ENCODE assay signal across 31 cellular contexts in the genomic region with DNA sequence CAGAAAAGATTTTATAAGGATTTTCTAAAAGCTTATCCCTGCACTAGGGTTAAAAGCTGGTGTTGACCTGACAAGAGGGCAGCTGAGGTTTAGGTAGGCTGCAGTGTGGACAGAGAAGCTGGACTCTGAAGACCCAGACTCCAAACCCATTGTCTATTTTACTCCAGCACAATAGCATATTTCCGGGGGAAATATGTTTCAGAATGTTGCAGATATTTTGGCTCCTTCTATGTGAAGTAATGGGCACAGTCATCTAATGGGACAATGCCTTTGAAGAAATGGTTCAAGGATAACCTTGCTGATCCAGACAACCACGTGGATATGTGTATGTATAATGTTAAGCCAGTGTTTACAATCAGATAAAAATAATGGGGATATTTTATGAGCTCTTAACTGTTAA.
DNase-seq lines count a peak whose midpoint lies in the region; FAIRE-seq and TF ChIP-seq lines count a peak whose summit lies in the region.
"Had no signal": no experiment of that assay in that cellular context is flagged by ENCODE, and none has a peak within 500 bp of the region (broad histone marks: within the 10 kb centered on the region; RNA-seq: fewer than 3 reads in every experiment).

No MANE protein-coding gene starts in this region.

- H3K4me2 ChIP-seq in endothelial cell of umbilical vein (ENCODE audit: insufficient read depth, low read length) (no peak overlapping the region), mesenchymal stem cell (ENCODE audit: low read length, poor library complexity, severe bottlenecking) (no peak overlapping the region)
- H3K4me2 ChIP-seq: A549; BLaER1; BLaER1 treated with 17β-estradiol and CSF1 and Interleukin-3, amounts not matched to agents 10 nM and 100 nM had no signal

- DNase-seq in dermis blood vessel endothelial cell = peak; percentile 61
- DNase-seq in endothelial cell of umbilical vein (ENCODE audit: low read depth, low spot score) = peak; percentile 10
- DNase-seq in mesenchymal stem cell = no peak
- DNase-seq in kidney glomerular epithelial cell (lab: John Stamatoyannopoulos, UW) = no peak
- DNase-seq: 8988T; ACHN; AML-193; BE2C; C1 segment of cervical spinal cord; Caco-2; Calu3; CD4-positive, alpha-beta memory T cell; CD4-positive, alpha-beta T cell; CD4-positive, CD25-positive, alpha-beta regulatory T cell; CD8-positive, alpha-beta memory T cell; CD8-positive, alpha-beta T cell; COR-L47; DMS 273 treated with DMSO at 0.1 percent for 48 hours; DMS153; DMS53; DMS79; DMS79 treated with DMSO at 0.1 percent for 48 hours; DND-41; EL had no signal

- dilution Hi-C loops in endothelial cell of umbilical vein (cut with MboI; ENCODE audit: extremely low pct_ligation_motif_present, low sequenced_read_pairs) = no loop called here

- no peak overlapping the region for H2BK120ac ChIP-seq in mesenchymal stem cell (ENCODE audit: low read depth, low read length)

- TF ChIP-seq POLR2A in endothelial cell of umbilical vein (IDR thresholded peaks at IDR 0.05; ENCODE audit: low read depth, low read length) = no peak

- no peaks in the 10 kb centered on the region for H3K36me3 ChIP-seq in endothelial cell of umbilical vein (ENCODE audit: control insufficient read depth in 2 of 2, extremely low read depth in 1 of 2, insufficient read depth in 2 of 2, low read length in 2 of 2)
- no peaks in the 10 kb centered on the region for H3K36me3 ChIP-seq in mesenchymal stem cell (ENCODE audit: control insufficient read depth in 1 of 2, insufficient read depth in 2 of 2, low read depth in 1 of 2, low read length in 2 of 2)
- H3K36me3 ChIP-seq: BE2C; BLaER1; BLaER1 treated with 17β-estradiol and CSF1 and Interleukin-3, amounts not matched to agents 10 nM and 100 nM had no signal

- H3K27ac ChIP-seq in endothelial cell of umbilical vein (ENCODE audit: insufficient read depth, low read depth, low read length) (no peak overlapping the region), mesenchymal stem cell (ENCODE audit: low read length, poor library complexity, severe bottlenecking) (no peak overlapping the region)
- H3K27ac ChIP-seq: 22Rv1; A549; BLaER1; BLaER1 treated with 17β-estradiol and CSF1 and Interleukin-3, amounts not matched to agents 10 nM and 100 nM; C4-2B had no signal

- H3K79me2 ChIP-seq in endothelial cell of umbilical vein (ENCODE audit: control insufficient read depth, insufficient read depth, low read length) = no peaks in the 10 kb centered on the region

- H3K9ac ChIP-seq in endothelial cell of umbilical vein (replicated peaks; ENCODE audit: extremely low read depth, insufficient read depth, low read length) (no peak overlapping the region), mesenchymal stem cell (ENCODE audit: low read length) (no peak overlapping the region)
- H3K9ac ChIP-seq: BLaER1; BLaER1 treated with 17β-estradiol and CSF1 and Interleukin-3, amounts not matched to agents 10 nM and 100 nM had no signal

- H3K27me3 ChIP-seq in endothelial cell of umbilical vein (ENCODE audit: control insufficient read depth in 2 of 2, insufficient read depth in 2 of 2, low read length in 2 of 2) (no peaks in the 10 kb centered on the region), mesenchymal stem cell (ENCODE audit: control insufficient read depth in 1 of 2, insufficient read depth in 1 of 2, low read length in 2 of 2) (no peaks in the 10 kb centered on the region)
- H3K27me3 ChIP-seq: BE2C; BLaER1; BLaER1 treated with 17β-estradiol and CSF1 and Interleukin-3, amounts not matched to agents 10 nM and 100 nM had no signal

- no peak for TF ChIP-seq CTCF in endothelial cell of umbilical vein (IDR thresholded peaks at IDR 0.05; ENCODE audit: extremely low read depth in 1 of 2, insufficient read depth in 1 of 2, low read depth in 1 of 2, low read length in 2 of 2)

- no peak overlapping the region for H3K23ac ChIP-seq in mesenchymal stem cell (ENCODE audit: low read length in 2 of 2)

- 50% methylated on average over 2 of the region's 2 CpGs for WGBS in mesenchymal stem cell

- peaks cover under 1% of the 10 kb centered on the region for H3K4me1 ChIP-seq in endothelial cell of umbilical vein (ENCODE audit: control insufficient read depth, extremely low read depth, insufficient read depth, low read length)
- peaks cover 3% of the 10 kb centered on the region for H3K4me1 ChIP-seq in mesenchymal stem cell (ENCODE audit: control insufficient read depth, insufficient read depth, low read depth, low read length)
- H3K4me1 ChIP-seq: A549; BE2C; BLaER1; BLaER1 treated with 17β-estradiol and CSF1 and Interleukin-3, amounts not matched to agents 10 nM and 100 nM had no signal

- no peaks in the 10 kb centered on the region for H4K20me1 ChIP-seq in endothelial cell of umbilical vein (replicated peaks; ENCODE audit: control insufficient read depth, extremely low read depth, insufficient read depth, low read length)
- H4K20me1 ChIP-seq: BLaER1; BLaER1 treated with 17β-estradiol and CSF1 and Interleukin-3, amounts not matched to agents 10 nM and 100 nM had no signal

- no peaks in the 10 kb centered on the region for H3K79me1 ChIP-seq in mesenchymal stem cell (replicated peaks; ENCODE audit: low read length, poor library complexity, severe bottlenecking)

- no peak overlapping the region for H4K8ac ChIP-seq in mesenchymal stem cell (ENCODE audit: low read length)

- no TSS peak for BruUV-seq in endothelial cell of umbilical vein (replicated peaks; lab: Mats Ljungman, UMichigan)

- no peaks in the 10 kb centered on the region for H3K9me1 ChIP-seq in endothelial cell of umbilical vein (replicated peaks; ENCODE audit: control insufficient read depth, extremely low read depth, insufficient read depth, low read length)

- no peak overlapping the region for H2BK15ac ChIP-seq in mesenchymal stem cell (ENCODE audit: low read depth, poor library complexity, severe bottlenecking)

- H3K4me3 ChIP-seq in endothelial cell of umbilical vein (replicated peaks in 1 of 3; ENCODE audit: insufficient read depth in 1 of 3, low read depth in 1 of 3, low read length in 3 of 3) (no peak overlapping the region), mesenchymal stem cell (ENCODE audit: insufficient read depth in 1 of 2, low read depth in 1 of 2, low read length in 2 of 2) (no peak overlapping the region)
- H3K4me3 ChIP-seq: A549; BLaER1; BLaER1 treated with 17β-estradiol and CSF1 and Interleukin-3, amounts not matched to agents 10 nM and 100 nM had no signal

- H3K9me3 ChIP-seq in endothelial cell of umbilical vein (replicated peaks; ENCODE audit: control insufficient read depth, insufficient read depth, low read length) (no peaks in the 10 kb centered on the region), mesenchymal stem cell (ENCODE audit: control insufficient read depth, low read length) (no peaks in the 10 kb centered on the region)
- H3K9me3 ChIP-seq: A549; BE2C; BLaER1; BLaER1 treated with 17β-estradiol and CSF1 and Interleukin-3, amounts not matched to agents 10 nM and 100 nM; Caco-2 had no signal

- CTCF ChIA-PET in endothelial cell of umbilical vein (lab: Charles Lee) = interaction anchor here (0.6 to 1.8 kb wide), 3 partner anchors 8 to 226 kb away, joined by 3 to 4 read pairs (median 3); no protein-coding TSS in a partner anchor

- POLR2A ChIA-PET in endothelial cell of umbilical vein (lab: Charles Lee) = no interaction called here

- H2AK5ac ChIP-seq in mesenchymal stem cell (ENCODE audit: low read length, severe bottlenecking) = no peak overlapping the region

- no peak overlapping the region for H4K91ac ChIP-seq in mesenchymal stem cell (ENCODE audit: low read length)

- no peak overlapping the region for H2BK5ac ChIP-seq in mesenchymal stem cell (ENCODE audit: low read depth, low read length, poor library complexity, severe bottlenecking)

- FAIRE-seq in endothelial cell of umbilical vein (lab: Jason Lieb, UNC) = peak; percentile 24
- FAIRE-seq: A204.1, A549, D721Med had no signal

- no peak overlapping the region for H3K4ac ChIP-seq in mesenchymal stem cell (ENCODE audit: low read depth in 1 of 2, low read length in 2 of 2)

- no peak overlapping the region for H3K18ac ChIP-seq in mesenchymal stem cell (ENCODE audit: low read depth in 1 of 2, low read length in 2 of 2)

- intact Hi-C loops in endothelial cell of umbilical vein (cut with micrococcal nuclease) = no loop called here

- H3K14ac ChIP-seq in mesenchymal stem cell (ENCODE audit: low read length in 2 of 2) = no peak overlapping the region

- H2AFZ ChIP-seq in endothelial cell of umbilical vein (ENCODE audit: low read depth, low read length) = no peak overlapping the region
- no peak overlapping the region for H2AFZ ChIP-seq in mesenchymal stem cell (ENCODE audit: low read depth, low read length)

- no peak overlapping the region for H2BK12ac ChIP-seq in mesenchymal stem cell (ENCODE audit: low read length in 2 of 2)

TF ChIP-seq in endothelial cell of umbilical vein, 7 proteins besides CTCF, POLR2A, EP300 and RAD21:
- TF ChIP-seq EZH2 (IDR thresholded peaks at IDR 0.05; ENCODE audit: borderline replicate concordance, low read depth, low read length, severe bottlenecking) = no peak
- TF ChIP-seq JUN (IDR thresholded peaks at IDR 0.05; ENCODE audit: borderline replicate concordance, insufficient read depth, insufficient read length, low read depth) = no peak
- TF ChIP-seq POLR2AphosphoS5 (IDR thresholded peaks at IDR 0.05; ENCODE audit: insufficient read depth, low read depth, low read length) = no peak
- TF ChIP-seq, protein P1, sequence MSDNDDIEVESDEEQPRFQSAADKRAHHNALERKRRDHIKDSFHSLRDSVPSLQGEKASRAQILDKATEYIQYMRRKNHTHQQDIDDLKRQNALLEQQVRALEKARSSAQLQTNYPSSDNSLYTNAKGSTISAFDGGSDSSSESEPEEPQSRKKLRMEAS (IDR thresholded peaks at IDR 0.05; ENCODE audit: insufficient read depth, insufficient read length) = no peak
- no peak for TF ChIP-seq GATA2 (IDR thresholded peaks at IDR 0.05; ENCODE audit: insufficient read depth, insufficient read length, low read depth, low read length)
- no peak for TF ChIP-seq FOS (IDR thresholded peaks at IDR 0.05; ENCODE audit: borderline replicate concordance, insufficient read depth, low read length)
- TF ChIP-seq MYC (IDR thresholded peaks at IDR 0.05; ENCODE audit: low read depth, low read length) = no peak

Comparison
In these comparisons a context has a peak if more than half of its experiments do, and no peak if none do; other contexts are left out.
1. DNase-seq: peak in dermis blood vessel endothelial cell (single experiment) and endothelial cell of umbilical vein (single experiment); none in mesenchymal stem cell (single experiment) and kidney glomerular epithelial cell (single experiment).